ENCODE assay signal across 28 cellular contexts in the genomic region with DNA sequence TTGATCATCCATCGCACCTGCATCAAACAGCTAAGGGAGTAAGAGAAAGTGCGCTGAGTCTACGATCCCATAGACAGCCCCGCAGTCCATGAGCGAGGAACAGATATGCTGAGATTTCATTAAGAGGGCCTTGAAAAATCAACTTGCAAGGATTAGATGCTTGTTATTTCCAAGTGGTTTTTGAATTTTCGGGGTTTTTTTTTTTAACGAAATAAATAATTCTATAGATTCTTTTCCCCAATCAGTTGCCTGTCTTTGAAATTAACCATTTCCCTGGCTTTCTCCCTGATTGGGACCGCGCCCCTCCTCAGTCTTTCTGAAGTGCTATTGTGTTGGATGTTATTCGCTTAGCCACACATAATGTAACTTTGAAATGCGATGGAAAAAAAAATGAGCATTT. TPM values are rescaled to one million over a fixed set of nuclear protein-coding genes. Genes with fewer than 3 reads are reported as not detected.
DNase-seq lines count a peak whose midpoint lies in the region; ATAC-seq, FAIRE-seq and TF ChIP-seq lines count a peak whose summit lies in the region.
"Had no signal": no experiment of that assay in that cellular context is flagged by ENCODE, and none has a peak within 500 bp of the region (broad histone marks: within the 10 kb centered on the region; RNA-seq: fewer than 3 reads in every experiment).

No MANE protein-coding gene starts in this region.

- TF ChIP-seq CTCF in HepG2 (CRISPR knock-in tag; IDR thresholded peaks at IDR 0.05) = no peak
- no peak for TF ChIP-seq CTCF in right lobe of liver (IDR thresholded peaks at IDR 0.05)
- no peak for TF ChIP-seq CTCF in H1 (IDR thresholded peaks at IDR 0.05; ENCODE audit: control extremely low read depth in 1 of 3, insufficient read depth in 1 of 3, low read depth in 1 of 3, low read length in 3 of 3)
- no peak for TF ChIP-seq CTCF in tibial nerve (IDR thresholded peaks at IDR 0.05)
- no peak for TF ChIP-seq CTCF in PC-3 (conservative IDR thresholded peaks at IDR 0.05; ENCODE audit: low read depth, low read length)

- H3K4ac ChIP-seq in H1 (replicated peaks; ENCODE audit: insufficient read length, low read depth, low read length) = no peak overlapping the region

- no peak overlapping the region for H2BK5ac ChIP-seq in H1 (ENCODE audit: low read depth, low read length)

- H3K79me1 ChIP-seq in H1 (ENCODE audit: low read depth, low read length) = no peaks in the 10 kb centered on the region

- H3K4me3 ChIP-seq in HepG2 (replicated peaks in 1 of 3; ENCODE audit: insufficient read depth in 1 of 3, low read depth in 2 of 3, low read length in 3 of 3) = no peak overlapping the region
- H3K4me3 ChIP-seq in right lobe of liver = no peak overlapping the region
- H3K4me3 ChIP-seq in SK-N-MC = peak overlapping the region; percentile 55
- no peak overlapping the region; a peak in 1 of 8 replicates for H3K4me3 ChIP-seq in H1 (ENCODE audit: extremely low read depth in 1 of 4, insufficient read depth in 2 of 4, low read depth in 3 of 4, low read length in 4 of 4)
- H3K4me3 ChIP-seq in tibial nerve = no peak overlapping the region
- no peak overlapping the region for H3K4me3 ChIP-seq in PC-3 (ENCODE audit: low read length)
- H3K4me3 ChIP-seq: BLaER1, GM12878 had no signal

- no peak overlapping the region for H2BK15ac ChIP-seq in H1 (ENCODE audit: low read length)

- no peak for FAIRE-seq in HepG2 (lab: Jason Lieb, UNC)
- FAIRE-seq in H1 (lab: Jason Lieb, UNC) = no peak
- FAIRE-seq: GM12878, GM12892, GM18507 had no signal

- TF ChIP-seq EP300 in HepG2 (IDR thresholded peaks at IDR 0.05; ENCODE audit: low read depth in 2 of 2, low read length in 2 of 2) (no peak), HepG2 (CRISPR knock-in tag; IDR thresholded peaks at IDR 0.05; ENCODE audit: borderline replicate concordance) (no peak), H1 (IDR thresholded peaks at IDR 0.05; ENCODE audit: borderline replicate concordance in 1 of 2, low read depth in 2 of 2, low read length in 2 of 2) (no peak), tibial nerve (IDR thresholded peaks at IDR 0.05) (no peak)

- DNase-seq in HepG2 (ENCODE audit: low spot score) (no peak), right lobe of liver (no peak), SK-N-MC (ENCODE audit: low read depth, low spot score) (no peak), H1 (ENCODE audit: low read depth in 1 of 2, low spot score in 2 of 2) (no peak), tibial nerve (ENCODE audit: low spot score in 2 of 2) (no peak), PC-3 (no peak), NCI-H510A (lab: John Stamatoyannopoulos, UW) (no peak)
- DNase-seq: ACHN; BE2C; C1 segment of cervical spinal cord; CD4-positive, alpha-beta memory T cell; CD4-positive, CD25-positive, alpha-beta regulatory T cell; CD8-positive, alpha-beta memory T cell; COR-L47; DMS 273 treated with DMSO at 0.1 percent for 48 hours; DMS153; DMS53; DMS79; DND-41; EL; GDM1 had no signal

- H2BK120ac ChIP-seq in H1 (replicated peaks; ENCODE audit: low read depth, low read length) = no peak overlapping the region

- peaks cover 27 to 88% of the 10 kb centered on the region in 2 experiments for H3K27me3 ChIP-seq in HepG2 (ENCODE audit: control insufficient read depth in 1 of 2, insufficient read depth in 2 of 2, low read length in 2 of 2)
- no peaks in the 10 kb centered on the region for H3K27me3 ChIP-seq in right lobe of liver
- H3K27me3 ChIP-seq in H1 (replicated peaks in 1 of 4; ENCODE audit: control insufficient read depth in 3 of 4, extremely low read depth in 1 of 4, insufficient read depth in 3 of 4, low read length in 3 of 4) = no peaks in the 10 kb centered on the region
- peaks cover 0 to 13% of the 10 kb centered on the region in 2 donors for H3K27me3 ChIP-seq in tibial nerve
- peaks cover 91% of the 10 kb centered on the region for H3K27me3 ChIP-seq in PC-3 (ENCODE audit: low read length)
- H3K27me3 ChIP-seq: BE2C, BLaER1 had no signal

- no peak overlapping the region for H3K18ac ChIP-seq in H1 (ENCODE audit: extremely low read depth, low read length)

- 56% methylated on average over 11 of the region's 11 CpGs for WGBS in HepG2 (ENCODE audit: low lambda C conversion rate)
- 72% methylated on average over 10 of the region's 11 CpGs for WGBS in right lobe of liver (ENCODE audit: insufficient coverage, low coverage, low lambda C conversion rate, missing lambda C conversion rate)
- WGBS in H1 (ENCODE audit: extremely low coverage in 1 of 2, insufficient coverage in 1 of 2, insufficient read length in 1 of 2, insufficient replicate concordance in 2 of 2, low coverage in 1 of 2, low lambda C conversion rate in 2 of 2, missing lambda C conversion rate in 1 of 2), 2 experiments = 90% methylated on average over 11 of the region's 11 CpGs; no CpG with 5 or more reads in 1 of the 2 experiments
- 86 to 91% methylated on average over 11 of the region's 11 CpGs for WGBS in tibial nerve, 2 donors

- intact Hi-C loops in HepG2 (cut with micrococcal nuclease; ENCODE audit: unreplicated experiment) (no loop called here), right lobe of liver (cut with DNase I) (no loop called here), PC-3 (cut with micrococcal nuclease) (no loop called here)

- no peak overlapping the region for H2AK5ac ChIP-seq in H1 (ENCODE audit: low read depth, low read length)

- H2AFZ ChIP-seq in HepG2 (ENCODE audit: low read length) = no peak overlapping the region
- H2AFZ ChIP-seq in H1 (ENCODE audit: low read length) = no peak overlapping the region
- no peak overlapping the region for H2AFZ ChIP-seq in PC-3 (ENCODE audit: low read length)

- H3K79me2 ChIP-seq in HepG2 (ENCODE audit: insufficient read depth, low read length) (no peaks in the 10 kb centered on the region), H1 (ENCODE audit: control insufficient read depth in 1 of 2, insufficient read depth in 2 of 2, low read length in 2 of 2) (no peaks in the 10 kb centered on the region), PC-3 (ENCODE audit: low read length) (no peaks in the 10 kb centered on the region)

- no peaks in the 10 kb centered on the region for H4K20me1 ChIP-seq in HepG2 (ENCODE audit: insufficient read depth, low read length)
- H4K20me1 ChIP-seq in H1 (replicated peaks in 1 of 2; ENCODE audit: control insufficient read depth in 1 of 2, insufficient read depth in 2 of 2, low read length in 2 of 2) = no peaks in the 10 kb centered on the region
- no peaks in the 10 kb centered on the region for H4K20me1 ChIP-seq in PC-3 (ENCODE audit: low read length)
- H4K20me1 ChIP-seq: BLaER1 had no signal

- ATAC-seq in HepG2 (no peak), right lobe of liver (no peak), PC-3 (no peak)
- ATAC-seq: GM12878 had no signal

- H3K4me2 ChIP-seq in HepG2 (ENCODE audit: low read depth, low read length) (no peak overlapping the region), H1 (ENCODE audit: insufficient read depth in 1 of 2, low read depth in 2 of 2, low read length in 2 of 2) (no peak overlapping the region), PC-3 (ENCODE audit: low read length) (no peak overlapping the region)
- H3K4me2 ChIP-seq: BLaER1 had no signal

- H3K23ac ChIP-seq in H1 (ENCODE audit: insufficient read length) = no peak overlapping the region

- H3K27ac ChIP-seq in HepG2 (ENCODE audit: extremely low read length, insufficient read depth, low read length) = no peak overlapping the region
- H3K27ac ChIP-seq in right lobe of liver = no peak overlapping the region
- peak overlapping the region; percentile 40; the same call in 1 of the 2 replicates for H3K27ac ChIP-seq in SK-N-MC
- no peak overlapping the region for H3K27ac ChIP-seq in H1 (ENCODE audit: low read depth, low read length)
- H3K27ac ChIP-seq in tibial nerve = no peak overlapping the region
- no peak overlapping the region for H3K27ac ChIP-seq in PC-3 (ENCODE audit: low read length)
- H3K27ac ChIP-seq: 22Rv1, BLaER1 had no signal

- no peaks in the 10 kb centered on the region for H3K9me2 ChIP-seq in PC-3 (replicated peaks; ENCODE audit: low read length)

- no peaks in the 10 kb centered on the region for H3K23me2 ChIP-seq in H1 (ENCODE audit: low read depth, low read length)

- no peak overlapping the region for H3K56ac ChIP-seq in H1 (replicated peaks; ENCODE audit: insufficient read length, low read depth, low read length)

- POLR2A ChIA-PET in HepG2 (lab: Yijun Ruan, JAX) = no interaction called here
- POLR2A ChIA-PET in H1 (lab: Charles Lee; ENCODE audit: partially characterized antibody) = interaction anchor here (0.7 to 1.6 kb wide), 3 partner anchors 15 to 292 kb away, joined by 3 read pairs; no protein-coding TSS in a partner anchor
- POLR2A ChIA-PET in PC-3 (lab: Charles Lee; ENCODE audit: unreplicated experiment) = interaction anchor here (0.6 kb wide), 1 partner anchor 68 kb away, joined by 4 read pairs; no protein-coding TSS in a partner anchor

- no peak overlapping the region for H4K5ac ChIP-seq in H1 (ENCODE audit: insufficient read length, low read depth, low read length)

- no peak overlapping the region for H4K8ac ChIP-seq in H1 (ENCODE audit: extremely low read depth, insufficient read depth, low read length)

- in situ Hi-C loops in HepG2 (cut with HindIII; ENCODE audit: extremely low pct_ligation_motif_present, low pct_unique_long_range_greater_than_20kb) = no loop called here

- H3K9me3 ChIP-seq in HepG2 (ENCODE audit: low read length) (no peaks in the 10 kb centered on the region), right lobe of liver (no peaks in the 10 kb centered on the region), SK-N-MC (ENCODE audit: low read depth, low read length) (no peaks in the 10 kb centered on the region), H1 (ENCODE audit: insufficient read depth in 2 of 2, low read depth in 1 of 2, low read length in 1 of 2) (no peaks in the 10 kb centered on the region), tibial nerve (no peaks in the 10 kb centered on the region), PC-3 (ENCODE audit: low read length) (no peaks in the 10 kb centered on the region)
- H3K9me3 ChIP-seq: BE2C, BLaER1 had no signal

- no peak overlapping the region; the same call in 1 of the 2 replicates for H2BK20ac ChIP-seq in H1 (ENCODE audit: low read length)

- BruUV-seq in HepG2 (replicated peaks; lab: Mats Ljungman, UMichigan) = no TSS peak
- no TSS peak for BruUV-seq in PC-3 (replicated peaks; lab: Mats Ljungman, UMichigan)

- TF ChIP-seq POLR2A in HepG2 (IDR thresholded peaks at IDR 0.05; ENCODE audit: insufficient read depth in 1 of 2, low read depth in 2 of 2, low read length in 2 of 2) (no peak), right lobe of liver (IDR thresholded peaks at IDR 0.05) (no peak), H1 (IDR thresholded peaks at IDR 0.05; ENCODE audit: control extremely low read depth in 1 of 2, low read depth in 2 of 2, low read length in 2 of 2) (no peak), tibial nerve (IDR thresholded peaks at IDR 0.05) (no peak)

- H3K9ac ChIP-seq in HepG2 (ENCODE audit: insufficient read depth, low read depth, low read length) (no peak overlapping the region), SK-N-MC (ENCODE audit: insufficient read length) (no peak overlapping the region), H1 (replicated peaks in 1 of 4; ENCODE audit: extremely low read depth in 1 of 4, low read depth in 3 of 4, low read length in 3 of 4) (no peak overlapping the region), PC-3 (ENCODE audit: low read length) (no peak overlapping the region)
- H3K9ac ChIP-seq: BLaER1 had no signal

- no peak overlapping the region for H4K91ac ChIP-seq in H1 (replicated peaks; ENCODE audit: insufficient read length, low read length)

- CTCF ChIA-PET in HepG2 (lab: Yijun Ruan, JAX; ENCODE audit: low intra/inter-chr PET ratio, low total read pairs) (no interaction called here), H1 (lab: Charles Lee; ENCODE audit: partially characterized antibody) (interaction anchor here (1.5 to 1.7 kb wide), 2 partner anchors 20 to 320 kb away, joined by 5 to 6 read pairs; no protein-coding TSS in a partner anchor), PC-3 (lab: Charles Lee) (no interaction called here)

- no peaks in the 10 kb centered on the region for H3F3A ChIP-seq in PC-3 (ENCODE audit: low read length, unreplicated experiment)

- no peaks in the 10 kb centered on the region for H3K4me1 ChIP-seq in HepG2 (ENCODE audit: insufficient read depth, low read length)
- no peaks in the 10 kb centered on the region for H3K4me1 ChIP-seq in right lobe of liver
- H3K4me1 ChIP-seq in H1 (replicated peaks in 1 of 4; ENCODE audit: control insufficient read depth in 3 of 4, insufficient read depth in 4 of 4, low read length in 3 of 4) = peaks cover 6 to 14% (median 11%) of the 10 kb centered on the region in 4 experiments; a peak in 6 of 7 replicates
- H3K4me1 ChIP-seq in tibial nerve = no peaks in the 10 kb centered on the region
- no peaks in the 10 kb centered on the region for H3K4me1 ChIP-seq in PC-3 (ENCODE audit: insufficient read depth, low read length)
- H3K4me1 ChIP-seq: BE2C, BLaER1 had no signal

- H3K14ac ChIP-seq in H1 (ENCODE audit: insufficient read length) = no peak overlapping the region

- H2BK12ac ChIP-seq in H1 (ENCODE audit: low read depth, low read length) = 0 out of 2 replicates have a peak overlapping the region, but pooled peaks have one; percentile 71

- no peak for TF ChIP-seq RAD21 in HepG2 (CRISPR knock-in tag; IDR thresholded peaks at IDR 0.05)
- TF ChIP-seq RAD21 in H1 (IDR thresholded peaks at IDR 0.05 in 1 of 2, conservative IDR thresholded peaks at IDR 0.05 in 1 of 2; ENCODE audit: low read depth in 2 of 2, low read length in 2 of 2) = no peak

- H3K36me3 ChIP-seq in HepG2 (replicated peaks in 1 of 2; ENCODE audit: control insufficient read depth in 1 of 2, insufficient read depth in 2 of 2, low read length in 2 of 2) (no peaks in the 10 kb centered on the region), right lobe of liver (no peaks in the 10 kb centered on the region), SK-N-MC (ENCODE audit: insufficient read depth, low read length) (no peaks in the 10 kb centered on the region), H1 (ENCODE audit: control insufficient read depth in 2 of 4, insufficient read depth in 4 of 4, low read length in 3 of 4) (no peaks in the 10 kb centered on the region), tibial nerve (no peaks in the 10 kb centered on the region), PC-3 (ENCODE audit: low read depth, low read length) (no peaks in the 10 kb centered on the region)
- H3K36me3 ChIP-seq: BE2C, BLaER1 had no signal

RNA-seq across cellular contexts. Expression of gene GNAS-AS1, which starts 48.6 kb away (rescaled TPM):
- total RNA-seq in HepG2 (2016; rRNA removed; fragmentation: Illumina TruSeq; extraction: Trizol) (not detected in 2 replicates), right lobe of liver (under 1 TPM in 3 of 6 experiments, not detected in 3; 0.23 to 0.37 (median 0.27) TPM), tibial nerve (under 1 TPM in 2 of 4 donors, not detected in 2; 0.42 to 0.59 TPM), PC-3 (2014; rRNA removed) (0.11 TPM in 1 of 2 replicates, not detected in the other)
- total RNA-seq in HepG2 (2016; cell fraction: cytosol; rRNA removed; fragmentation: Illumina TruSeq; extraction: Trizol; ENCODE audit: low read depth) = not detected in 2 replicates
- not detected in 2 replicates for total RNA-seq in HepG2 (2016; cell fraction: insoluble cytoplasmic fraction; rRNA removed; fragmentation: Illumina TruSeq; extraction: Trizol)
- not detected in 2 replicates for total RNA-seq in HepG2 (2016; cell fraction: membrane; rRNA removed; fragmentation: Illumina TruSeq; extraction: Trizol)
- total RNA-seq in HepG2 (2016; cell fraction: nucleus; rRNA removed; fragmentation: Illumina TruSeq; extraction: Trizol) = not detected in 2 replicates
- polyA plus RNA-seq in HepG2 (2011; rRNA removed) (not detected in 2 replicates), H1 (2011; rRNA removed) (4.7 and 5.4 TPM in 2 replicates)
- not detected in 2 replicates for polyA plus RNA-seq in HepG2 (2011; cell fraction: cytosol; rRNA removed)
- 0.06 and 0.23 TPM in 2 replicates for polyA plus RNA-seq in HepG2 (2011; cell fraction: nucleus; rRNA removed)
- polyA plus RNA-seq in HepG2 (2012) = not detected in 2 replicates
- not detected in 2 replicates for polyA plus RNA-seq in HepG2 (2016; cell fraction: cytosol; fragmentation: Illumina TruSeq; extraction: Trizol; ENCODE audit: low read depth)
- not detected in 2 replicates for polyA plus RNA-seq in HepG2 (2016; cell fraction: insoluble cytoplasmic fraction; fragmentation: Illumina TruSeq; extraction: Trizol; ENCODE audit: low read depth)
- polyA plus RNA-seq in HepG2 (2016; cell fraction: membrane; fragmentation: Illumina TruSeq; extraction: Trizol; ENCODE audit: low read depth) = not detected in 2 replicates
- not detected in 2 replicates for polyA plus RNA-seq in HepG2 (2016; cell fraction: nucleus; fragmentation: Illumina TruSeq; extraction: Trizol; ENCODE audit: insufficient read depth, low read depth)
- 0.49 TPM in 1 of 2 replicates, not detected in the other for polyA minus RNA-seq in HepG2 (2011; rRNA and poly(A)+ RNA removed; ENCODE audit: low replicate concordance)
- not detected in 2 replicates for polyA minus RNA-seq in HepG2 (2011; cell fraction: cytosol; rRNA and poly(A)+ RNA removed)
- 0.26 and 0.37 TPM in 2 replicates for polyA minus RNA-seq in HepG2 (2011; cell fraction: nucleus; rRNA and poly(A)+ RNA removed)
- total RNA-seq in H1 (2021; fragmentation: NEBNext Ultra II Directional; extraction: Animal tissue kit (Norgen Biotek cat#: 25700)) = 11.7 and 13.7 TPM in 2 replicates
- 5.8 TPM for polyA plus RNA-seq in H1 (2011; cell fraction: cytosol; rRNA removed)
- polyA plus RNA-seq in H1 (2011; cell fraction: nucleus; rRNA removed) = 15.2 TPM
- 4.0 to 6.0 TPM (median 5.4 TPM) in 4 replicates for polyA plus RNA-seq in H1 (2012, experiment 1 of 2)
- polyA plus RNA-seq in H1 (2012, experiment 2 of 2) = 4.3 TPM
- 2.2 TPM for polyA plus RNA-seq in H1 (2013, experiment 1 of 2)
- polyA plus RNA-seq in H1 (2013, experiment 2 of 2) = 2.1 TPM
- 5.8 and 6.2 TPM in 2 replicates for polyA minus RNA-seq in H1 (2011; rRNA and poly(A)+ RNA removed)
- 7.9 TPM for polyA minus RNA-seq in H1 (2011; cell fraction: cytosol; rRNA and poly(A)+ RNA removed)
- 20.0 TPM for polyA minus RNA-seq in H1 (2011; cell fraction: nucleus; rRNA and poly(A)+ RNA removed)
- total RNA-seq: G401 had no signal
- polyA plus RNA-seq: CD14-positive monocyte; CD4-positive, alpha-beta memory T cell; CD4-positive, CD25-positive, alpha-beta regulatory T cell; CD8-positive, alpha-beta memory T cell had no signal

RNA-seq across cellular contexts. Expression of gene GNAS, which starts 50.5 kb away (rescaled TPM):
- total RNA-seq in HepG2 (2016; rRNA removed; fragmentation: Illumina TruSeq; extraction: Trizol) = 382 and 407 TPM in 2 replicates
- total RNA-seq in HepG2 (2016; cell fraction: cytosol; rRNA removed; fragmentation: Illumina TruSeq; extraction: Trizol; ENCODE audit: low read depth) = 604 and 617 TPM in 2 replicates
- total RNA-seq in HepG2 (2016; cell fraction: insoluble cytoplasmic fraction; rRNA removed; fragmentation: Illumina TruSeq; extraction: Trizol) = 369 and 397 TPM in 2 replicates
- total RNA-seq in HepG2 (2016; cell fraction: membrane; rRNA removed; fragmentation: Illumina TruSeq; extraction: Trizol) = 887 and 1,010 TPM in 2 replicates
- total RNA-seq in HepG2 (2016; cell fraction: nucleus; rRNA removed; fragmentation: Illumina TruSeq; extraction: Trizol) = 281 and 324 TPM in 2 replicates
- polyA plus RNA-seq in HepG2 (2011; rRNA removed) = 1,008 and 1,029 TPM in 2 replicates
- 1,419 and 1,481 TPM in 2 replicates for polyA plus RNA-seq in HepG2 (2011; cell fraction: cytosol; rRNA removed)
- 1,285 and 1,363 TPM in 2 replicates for polyA plus RNA-seq in HepG2 (2011; cell fraction: nucleus; rRNA removed)
- 1,216 and 1,583 TPM in 2 replicates for polyA plus RNA-seq in HepG2 (2012)
- 2,019 and 2,103 TPM in 2 replicates for polyA plus RNA-seq in HepG2 (2016; cell fraction: cytosol; fragmentation: Illumina TruSeq; extraction: Trizol; ENCODE audit: low read depth)
- polyA plus RNA-seq in HepG2 (2016; cell fraction: insoluble cytoplasmic fraction; fragmentation: Illumina TruSeq; extraction: Trizol; ENCODE audit: low read depth) = 991 and 1,223 TPM in 2 replicates
- polyA plus RNA-seq in HepG2 (2016; cell fraction: membrane; fragmentation: Illumina TruSeq; extraction: Trizol; ENCODE audit: low read depth) = 2,245 and 2,285 TPM in 2 replicates
- polyA plus RNA-seq in HepG2 (2016; cell fraction: nucleus; fragmentation: Illumina TruSeq; extraction: Trizol; ENCODE audit: insufficient read depth, low read depth) = 1,096 and 1,140 TPM in 2 replicates
- polyA minus RNA-seq in HepG2 (2011; rRNA and poly(A)+ RNA removed; ENCODE audit: low replicate concordance) = 1,501 and 1,552 TPM in 2 replicates
- 671 and 731 TPM in 2 replicates for polyA minus RNA-seq in HepG2 (2011; cell fraction: cytosol; rRNA and poly(A)+ RNA removed)
- 391 and 498 TPM in 2 replicates for polyA minus RNA-seq in HepG2 (2011; cell fraction: nucleus; rRNA and poly(A)+ RNA removed)
- total RNA-seq in right lobe of liver = 100 to 1,000 TPM; 254 to 400 (median 287) TPM
- total RNA-seq in H1 (2021; fragmentation: NEBNext Ultra II Directional; extraction: Animal tissue kit (Norgen Biotek cat#: 25700)) = 989 and 1,039 TPM in 2 replicates
- polyA plus RNA-seq in H1 (2011; rRNA removed) = 1,613 and 2,238 TPM in 2 replicates
- polyA plus RNA-seq in H1 (2011; cell fraction: cytosol; rRNA removed) = 1,327 TPM
- 1,703 TPM for polyA plus RNA-seq in H1 (2011; cell fraction: nucleus; rRNA removed)
- polyA plus RNA-seq in H1 (2012, experiment 1 of 2) = 953 to 1,220 TPM (median 1,156 TPM) in 4 replicates
- 998 TPM for polyA plus RNA-seq in H1 (2012, experiment 2 of 2)
- 696 TPM for polyA plus RNA-seq in H1 (2013, experiment 1 of 2)
- polyA plus RNA-seq in H1 (2013, experiment 2 of 2) = 746 TPM
- 1,072 and 1,265 TPM in 2 replicates for polyA minus RNA-seq in H1 (2011; rRNA and poly(A)+ RNA removed)
- 673 TPM for polyA minus RNA-seq in H1 (2011; cell fraction: cytosol; rRNA and poly(A)+ RNA removed)
- polyA minus RNA-seq in H1 (2011; cell fraction: nucleus; rRNA and poly(A)+ RNA removed) = 539 TPM
- total RNA-seq in tibial nerve = 100 to 1,000 TPM; 484 to 621 (median 524) TPM
- total RNA-seq in PC-3 (2014; rRNA removed) = 694 and 822 TPM in 2 replicates
